Comparison of ENCODE assay signal across 10 cellular contexts in the genomic region with DNA sequence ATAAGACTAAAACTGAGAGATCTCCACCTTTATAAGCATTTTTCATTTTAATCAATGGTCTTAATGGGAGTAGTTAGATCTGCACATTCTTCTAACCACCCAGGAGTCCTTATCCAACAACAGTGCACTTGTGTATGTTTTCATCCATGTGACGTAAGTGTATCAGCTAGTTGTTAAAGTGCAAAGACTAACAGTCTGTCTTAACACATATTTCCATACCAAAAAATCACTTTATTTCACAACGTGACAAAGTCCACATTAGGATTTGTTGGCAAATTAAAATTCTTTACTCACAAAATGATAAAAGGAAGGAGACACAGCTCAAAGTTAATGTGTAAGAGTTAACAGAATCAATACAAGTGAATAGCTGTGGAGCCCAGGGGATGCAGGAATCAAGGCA. TPM values are rescaled to one million over a fixed set of nuclear protein-coding genes. Genes with fewer than 3 reads are reported as not detected.
DNase-seq lines count a peak whose midpoint lies in the region; ATAC-seq and TF ChIP-seq lines count a peak whose summit lies in the region.
"Had no signal": no experiment of that assay in that cellular context is flagged by ENCODE, and none has a peak within 500 bp of the region (broad histone marks: within the 10 kb centered on the region; RNA-seq: fewer than 3 reads in every experiment).

No MANE protein-coding gene starts in this region.

- peaks cover 34 to 52% (median 49%) of the 10 kb centered on the region in 3 donors for H3K4me1 Mint-ChIP-seq in CD8-positive, alpha-beta memory T cell
- H3K4me1 Mint-ChIP-seq in activated T-helper 17 cell treated with anti-CD3 and anti-CD28 coated beads, Interleukin-2, amount 50 U/mL, for 72 hours = peaks cover 15% of the 10 kb centered on the region
- peaks cover 43% of the 10 kb centered on the region for H3K4me1 Mint-ChIP-seq in HFFc6 (ENCODE audit: low read depth)

- DNase-seq in CD8-positive, alpha-beta memory T cell = no peak
- peak; percentile 3 for DNase-seq in medulla oblongata (ENCODE audit: extremely low spot score)
- DNase-seq in HFFc6 = no peak
- DNase-seq in HEK293T (ENCODE audit: extremely low spot score) = no peak
- DNase-seq: cerebellar nuclear complex, T-helper 9 cell had no signal

- POLR2A ChIA-PET in CD8-positive, alpha-beta memory T cell (lab: Charles Lee) = no interaction called here
- POLR2A ChIA-PET in HEK293T (lab: Yijun Ruan, JAX) = interaction anchor here (0.7 to 1.0 kb wide), 2 partner anchors 10 to 656 kb away, joined by 3 read pairs; no protein-coding TSS in a partner anchor

- peaks cover 38% of the 10 kb centered on the region for H3K79me2 ChIP-seq in ACC112 (ENCODE audit: control insufficient read depth, insufficient read depth, low read length, unreplicated experiment)

- peak overlapping the region in 2 of 8 donors; percentile 22 to 38 for H3K27ac Mint-ChIP-seq in CD8-positive, alpha-beta memory T cell
- peak overlapping the region; percentile 18 for H3K27ac Mint-ChIP-seq in activated T-helper 17 cell treated with anti-CD3 and anti-CD28 coated beads, Interleukin-2, amount 50 U/mL, for 72 hours
- no peak overlapping the region for H3K27ac Mint-ChIP-seq in HFFc6

- H3K9me3 ChIP-seq in CD8-positive, alpha-beta memory T cell (ENCODE audit: low read length) = no peaks in the 10 kb centered on the region
- H3K9me3 ChIP-seq: MG63 had no signal

- no peak for ATAC-seq in activated T-helper 17 cell treated with anti-CD3 and anti-CD28 coated beads, Interleukin-2, amount 50 U/mL, for 72 hours (replicated peaks)
- no peak for ATAC-seq in HG03139 (IDR thresholded peaks at IDR 0.05; ENCODE audit: unreplicated experiment)

- H3K27me3 Mint-ChIP-seq in CD8-positive, alpha-beta memory T cell = peaks cover 0 to 9% of the 10 kb centered on the region in 2 donors
- no peaks in the 10 kb centered on the region for H3K27me3 Mint-ChIP-seq in activated T-helper 17 cell treated with anti-CD3 and anti-CD28 coated beads, Interleukin-2, amount 50 U/mL, for 72 hours
- H3K27me3 Mint-ChIP-seq in HFFc6 (ENCODE audit: insufficient read depth) = no peaks in the 10 kb centered on the region; the same call in 1 of the 2 replicates

- CTCF ChIA-PET in CD8-positive, alpha-beta memory T cell (lab: Charles Lee) = no interaction called here
- CTCF ChIA-PET in HEK293T (lab: Yijun Ruan, JAX) = no interaction called here

- H3K36me3 Mint-ChIP-seq in CD8-positive, alpha-beta memory T cell = peaks cover 0 to 14% (median 0%) of the 10 kb centered on the region in 3 donors
- peaks cover 28% of the 10 kb centered on the region for H3K36me3 Mint-ChIP-seq in activated T-helper 17 cell treated with anti-CD3 and anti-CD28 coated beads, Interleukin-2, amount 50 U/mL, for 72 hours (ENCODE audit: low read depth)
- H3K36me3 Mint-ChIP-seq in HFFc6 (ENCODE audit: low read depth) = no peaks in the 10 kb centered on the region

- H3K9me3 Mint-ChIP-seq in CD8-positive, alpha-beta memory T cell = no peaks in the 10 kb centered on the region
- no peaks in the 10 kb centered on the region for H3K9me3 Mint-ChIP-seq in activated T-helper 17 cell treated with anti-CD3 and anti-CD28 coated beads, Interleukin-2, amount 50 U/mL, for 72 hours
- H3K9me3 Mint-ChIP-seq in HFFc6 = no peaks in the 10 kb centered on the region

- peaks cover 30% of the 10 kb centered on the region for H3K4me1 ChIP-seq in ACC112 (ENCODE audit: control insufficient read depth, insufficient read depth, low read length, unreplicated experiment)
- H3K4me1 ChIP-seq in CD8-positive, alpha-beta memory T cell (ENCODE audit: insufficient read depth, low read length) = peaks cover 16% of the 10 kb centered on the region

- no peaks in the 10 kb centered on the region for H3K36me3 ChIP-seq in ACC112 (ENCODE audit: insufficient read depth, low read length)
- H3K36me3 ChIP-seq in CD8-positive, alpha-beta memory T cell (ENCODE audit: insufficient read depth, low read length) = no peaks in the 10 kb centered on the region

- no peaks in the 10 kb centered on the region for H3K27me3 ChIP-seq in ACC112 (ENCODE audit: insufficient read depth, low read length)
- H3K27me3 ChIP-seq in CD8-positive, alpha-beta memory T cell (ENCODE audit: insufficient read depth, low read length, poor library complexity, severe bottlenecking) = no peaks in the 10 kb centered on the region
- H3K27me3 ChIP-seq: MG63 had no signal

- peak overlapping the region; percentile 88 for H3K4me3 ChIP-seq in ACC112 (ENCODE audit: low read depth, low read length)
- no peak overlapping the region for H3K4me3 ChIP-seq in CD8-positive, alpha-beta memory T cell (ENCODE audit: low read length)

- peak overlapping the region in 4 of 7 donors; percentile 0 to 99 (median 11) for H3K4me3 Mint-ChIP-seq in CD8-positive, alpha-beta memory T cell
- peak overlapping the region; percentile 93 for H3K4me3 Mint-ChIP-seq in activated T-helper 17 cell treated with anti-CD3 and anti-CD28 coated beads, Interleukin-2, amount 50 U/mL, for 72 hours
- no peak overlapping the region for H3K4me3 Mint-ChIP-seq in HFFc6

- no peak overlapping the region for H3K27ac ChIP-seq in ACC112 (ENCODE audit: low read depth, low read length)
- H3K27ac ChIP-seq in CD8-positive, alpha-beta memory T cell (ENCODE audit: low read depth, low read length) = no peak overlapping the region

- no peak overlapping the region for H2AFZ ChIP-seq in ACC112 (ENCODE audit: low read length, unreplicated experiment)

- no peak for TF ChIP-seq CTCF in HFFc6 (IDR thresholded peaks at IDR 0.05)

TF ChIP-seq in HEK293T, 16 proteins besides CTCF, POLR2A, EP300 and RAD21:
- no peak for TF ChIP-seq LEF1 (IDR thresholded peaks at IDR 0.05; ENCODE audit: borderline replicate concordance)
- TF ChIP-seq ELF4 (IDR thresholded peaks at IDR 0.05) = no peak
- no peak for TF ChIP-seq TARDBP (IDR thresholded peaks at IDR 0.05)
- no peak for TF ChIP-seq NFRKB (IDR thresholded peaks at IDR 0.05)
- TF ChIP-seq FOXK2 (IDR thresholded peaks at IDR 0.05) = no peak
- TF ChIP-seq HDGF (IDR thresholded peaks at IDR 0.05; ENCODE audit: borderline replicate concordance) = no peak
- no peak for TF ChIP-seq ZNF384 (IDR thresholded peaks at IDR 0.05)
- TF ChIP-seq L3MBTL2 (conservative IDR thresholded peaks at IDR 0.05) = no peak
- TF ChIP-seq CTBP1 (IDR thresholded peaks at IDR 0.05; ENCODE audit: borderline replicate concordance) = no peak
- no peak for TF ChIP-seq SP1 (IDR thresholded peaks at IDR 0.05)
- TF ChIP-seq SUZ12 (IDR thresholded peaks at IDR 0.05) = no peak
- TF ChIP-seq FOXM1 (IDR thresholded peaks at IDR 0.05; ENCODE audit: borderline replicate concordance) = no peak
- TF ChIP-seq, protein P1, sequence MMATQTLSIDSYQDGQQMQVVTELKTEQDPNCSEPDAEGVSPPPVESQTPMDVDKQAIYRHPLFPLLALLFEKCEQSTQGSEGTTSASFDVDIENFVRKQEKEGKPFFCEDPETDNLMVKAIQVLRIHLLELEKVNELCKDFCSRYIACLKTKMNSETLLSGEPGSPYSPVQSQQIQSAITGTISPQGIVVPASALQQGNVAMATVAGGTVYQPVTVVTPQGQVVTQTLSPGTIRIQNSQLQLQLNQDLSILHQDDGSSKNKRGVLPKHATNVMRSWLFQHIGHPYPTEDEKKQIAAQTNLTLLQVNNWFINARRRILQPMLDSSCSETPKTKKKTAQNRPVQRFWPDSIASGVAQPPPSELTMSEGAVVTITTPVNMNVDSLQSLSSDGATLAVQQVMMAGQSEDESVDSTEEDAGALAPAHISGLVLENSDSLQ (IDR thresholded peaks at IDR 0.05) = no peak
- TF ChIP-seq BHLHE40 (IDR thresholded peaks at IDR 0.05; ENCODE audit: borderline replicate concordance) = no peak
- TF ChIP-seq FOXA1 (IDR thresholded peaks at IDR 0.05) = no peak
- TF ChIP-seq ARNT (IDR thresholded peaks at IDR 0.05) = no peak

RNA-seq across cellular contexts. Expression of a gene that starts 1.9 kb away (rescaled TPM):
- 10 to 100 TPM; 53.0 to 54.2 TPM for total RNA-seq in CD8-positive, alpha-beta memory T cell
- 14.1 TPM for polyA plus RNA-seq in CD8-positive, alpha-beta memory T cell
- 10 to 100 TPM; 58.8 to 68.3 TPM for total RNA-seq in activated T-helper 17 cell treated with anti-CD3 and anti-CD28 coated beads, Interleukin-2, amount 50 U/mL, for 72 hours
- 10 to 100 TPM; 18.7 to 35.7 (median 33.8) TPM for total RNA-seq in HFFc6 (2021; fragmentation: NEBNext Ultra II Directional; extraction: Animal tissue kit (Norgen Biotek cat#: 25700))
